In genomic region chr12:104599985-104600712, GRCh38 we compare ENCODE assay signal across 19 cellular contexts.
DNase-seq lines count a peak whose midpoint lies in the region; ATAC-seq, FAIRE-seq and TF ChIP-seq lines count a peak whose summit lies in the region.
"Had no signal": no experiment of that assay in that cellular context is flagged by ENCODE, and none has a peak within 500 bp of the region (broad histone marks: within the 10 kb centered on the region; RNA-seq: fewer than 3 reads in every experiment).

No MANE protein-coding gene starts in this region.

- no peaks in the 10 kb centered on the region for H3K9me3 Mint-ChIP-seq in stimulated activated memory B cell treated with anti-CD40 and anti-IgM and Interleukin-4, amounts not matched to agents 10 μg/mL and 1 μg/mL and 100 μg/mL, for 72 hours
- H3K9me3 Mint-ChIP-seq in T-helper 2 cell treated with Interferon-gamma antibody and Interleukin-4, amounts not matched to agents 5 μg/mL and 100 μg/mL, for 36 hours, result no peaks in the 10 kb centered on the region
- H3K9me3 Mint-ChIP-seq: activated CD4-positive, alpha-beta memory T cell treated with anti-CD3 and anti-CD28 coated beads, Interleukin-2, amount 10 ng/mL, durations not matched to agents 7 days and 5 days; HFFc6 had no signal

- H3K4me3 ChIP-seq in GM06990 (replicated peaks; ENCODE audit: low read depth, low read length) (no peak overlapping the region), Loucy (ENCODE audit: low read length, poor library complexity, severe bottlenecking) (no peak overlapping the region), GM12878 (no peak overlapping the region)
- H3K4me3 ChIP-seq: left lung had no signal

- H3K4me2 ChIP-seq in Loucy (ENCODE audit: low read depth, low read length, poor library complexity, severe bottlenecking), result peak overlapping the region; percentile 61
- 0 out of 2 replicates have a peak overlapping the region, but pooled peaks have one; percentile 5 for H3K4me2 ChIP-seq in GM12878 (ENCODE audit: control insufficient read depth, insufficient read depth)

- peaks cover 90% of the 10 kb centered on the region for H3K4me1 Mint-ChIP-seq in stimulated activated memory B cell treated with anti-CD40 and anti-IgM and Interleukin-4, amounts not matched to agents 10 μg/mL and 1 μg/mL and 100 μg/mL, for 72 hours
- H3K4me1 Mint-ChIP-seq in T-helper 2 cell treated with Interferon-gamma antibody and Interleukin-4, amounts not matched to agents 5 μg/mL and 100 μg/mL, for 36 hours (ENCODE audit: low read depth), result peaks cover 62% of the 10 kb centered on the region

- H3K9ac ChIP-seq in Loucy (ENCODE audit: low read depth, low read length, poor library complexity, severe bottlenecking) (peak overlapping the region; percentile 46), GM12878 (ENCODE audit: control insufficient read depth, insufficient read depth, low read length) (no peak overlapping the region)

- H3K27ac ChIP-seq in GM12878 (ENCODE audit: control insufficient read depth, insufficient read depth), result no peak overlapping the region; the same call in 1 of the 2 replicates
- H3K27ac ChIP-seq: WERI-Rb-1 had no signal

- H3K36me3 Mint-ChIP-seq in stimulated activated memory B cell treated with anti-CD40 and anti-IgM and Interleukin-4, amounts not matched to agents 10 μg/mL and 1 μg/mL and 100 μg/mL, for 72 hours, result peaks cover 50% of the 10 kb centered on the region
- peaks cover 33% of the 10 kb centered on the region for H3K36me3 Mint-ChIP-seq in T-helper 2 cell treated with Interferon-gamma antibody and Interleukin-4, amounts not matched to agents 5 μg/mL and 100 μg/mL, for 36 hours (ENCODE audit: low read depth)

- H3K4me3 Mint-ChIP-seq in stimulated activated memory B cell treated with anti-CD40 and anti-IgM and Interleukin-4, amounts not matched to agents 10 μg/mL and 1 μg/mL and 100 μg/mL, for 72 hours, result no peak overlapping the region
- H3K4me3 Mint-ChIP-seq in T-helper 2 cell treated with Interferon-gamma antibody and Interleukin-4, amounts not matched to agents 5 μg/mL and 100 μg/mL, for 36 hours, result no peak overlapping the region
- H3K4me3 Mint-ChIP-seq: activated CD4-positive, alpha-beta memory T cell treated with anti-CD3 and anti-CD28 coated beads, Interleukin-2, amount 10 ng/mL, durations not matched to agents 7 days and 5 days; activated naive CD8-positive, alpha-beta T cell; endodermal cell; HFFc6 had no signal

- H4K20me1 ChIP-seq in Loucy (ENCODE audit: insufficient read depth, low read length, poor library complexity, severe bottlenecking) (peaks cover 95% of the 10 kb centered on the region), GM12878 (ENCODE audit: control insufficient read depth, insufficient read depth) (no peaks in the 10 kb centered on the region)

- TF ChIP-seq CTCF in GM06990 (IDR thresholded peaks at IDR 0.05; ENCODE audit: insufficient read depth, low read length, poor library complexity, severe bottlenecking) (no peak), Loucy (conservative IDR thresholded peaks at IDR 0.05; ENCODE audit: low read length) (no peak), GM12878 (IDR thresholded peaks at IDR 0.05 in 2 of 3, conservative IDR thresholded peaks at IDR 0.05 in 1 of 3; ENCODE audit: control insufficient read depth in 2 of 3, extremely low read depth in 1 of 3, insufficient read depth in 1 of 3, low read depth in 3 of 3, low read length in 3 of 3) (no peak)

- POLR2A ChIA-PET in GM12878 (lab: Charles Lee), result interaction anchor here (2.4 kb wide), 1 partner anchor 17 kb away, joined by 8 read pairs; no protein-coding TSS in a partner anchor

- ATAC-seq in GM12878, result peak; percentile 54
- peak; percentile 79 for ATAC-seq in stimulated activated memory B cell treated with anti-CD40 and anti-IgM and Interleukin-4, amounts not matched to agents 10 μg/mL and 1 μg/mL and 100 μg/mL, for 72 hours
- ATAC-seq in GM21737 (IDR thresholded peaks at IDR 0.05; ENCODE audit: unreplicated experiment), result no peak
- ATAC-seq: left lung had no signal

- WGBS in GM12878 (ENCODE audit: insufficient coverage, insufficient replicate concordance, low lambda C conversion rate, missing lambda C conversion rate), result 53% methylated on average over 5 of the region's 5 CpGs

- intact Hi-C loops in GM12878 (cut with micrococcal nuclease; ENCODE audit: unreplicated experiment), result loop anchor here (10.0 kb wide), 1 partner anchor 455 kb away; no protein-coding TSS in a partner anchor

- peak in 1 of 2 experiments; percentile 44; a peak in 2 of 4 replicates for TF ChIP-seq EP300 in GM12878 (IDR thresholded peaks at IDR 0.05; ENCODE audit: borderline replicate concordance in 1 of 2, control insufficient read depth in 1 of 2, low read depth in 2 of 2, low read length in 2 of 2)

- H3K27ac Mint-ChIP-seq in stimulated activated memory B cell treated with anti-CD40 and anti-IgM and Interleukin-4, amounts not matched to agents 10 μg/mL and 1 μg/mL and 100 μg/mL, for 72 hours, result peak overlapping the region; percentile 57
- H3K27ac Mint-ChIP-seq in T-helper 2 cell treated with Interferon-gamma antibody and Interleukin-4, amounts not matched to agents 5 μg/mL and 100 μg/mL, for 36 hours, result no peak overlapping the region
- H3K27ac Mint-ChIP-seq: activated CD4-positive, alpha-beta memory T cell treated with anti-CD3 and anti-CD28 coated beads, Interleukin-2, amount 10 ng/mL, durations not matched to agents 7 days and 5 days; activated naive CD8-positive, alpha-beta T cell; endodermal cell; HFFc6 had no signal

- H3K27me3 Mint-ChIP-seq in stimulated activated memory B cell treated with anti-CD40 and anti-IgM and Interleukin-4, amounts not matched to agents 10 μg/mL and 1 μg/mL and 100 μg/mL, for 72 hours, result no peaks in the 10 kb centered on the region
- H3K27me3 Mint-ChIP-seq in T-helper 2 cell treated with Interferon-gamma antibody and Interleukin-4, amounts not matched to agents 5 μg/mL and 100 μg/mL, for 36 hours (ENCODE audit: low read depth), result no peaks in the 10 kb centered on the region
- H3K27me3 Mint-ChIP-seq: activated CD4-positive, alpha-beta memory T cell treated with anti-CD3 and anti-CD28 coated beads, Interleukin-2, amount 10 ng/mL, durations not matched to agents 7 days and 5 days; activated naive CD8-positive, alpha-beta T cell had no signal

- no peaks in the 10 kb centered on the region for H3K9me2 ChIP-seq in Loucy (replicated peaks; ENCODE audit: low read depth, low read length)

- peaks cover 100% of the 10 kb centered on the region for H3K79me2 ChIP-seq in Loucy (ENCODE audit: insufficient read depth, low read length)
- peaks cover 30% of the 10 kb centered on the region for H3K79me2 ChIP-seq in GM12878 (ENCODE audit: control insufficient read depth, insufficient read depth, low read length)

- DNase-seq in GM06990 (ENCODE audit: extremely low read depth, insufficient read length), result peak; percentile 24
- DNase-seq in GM12878 (ENCODE audit: low read depth, low spot score), result peak; percentile 46
- DNase-seq in T-helper 2 cell treated with Interferon-gamma antibody and Interleukin-4, amounts not matched to agents 5 μg/mL and 100 μg/mL, for 36 hours (ENCODE audit: low spot score), result no peak
- DNase-seq in EL, result no peak
- DNase-seq: activated CD4-positive, alpha-beta memory T cell treated with anti-CD3 and anti-CD28 coated beads, Interleukin-2, amount 10 ng/mL, durations not matched to agents 7 days and 5 days; activated T-cell treated with anti-CD3 and anti-CD28 coated beads, Interleukin-2, amount 50 U/mL, for 1 hour; endodermal cell; glutamatergic neuron; HFFc6; Karpas-422; left lung; NCI-H1417; Right ventricle myocardium superior; WERI-Rb-1 had no signal

- no peak for TF ChIP-seq RAD21 in GM12878 (IDR thresholded peaks at IDR 0.05; ENCODE audit: insufficient read depth, low read depth, low read length)

- H3K27me3 ChIP-seq in GM06990 (replicated peaks; ENCODE audit: control insufficient read depth, insufficient read depth, low read length) (no peaks in the 10 kb centered on the region), Loucy (ENCODE audit: insufficient read depth, low read length, poor library complexity, severe bottlenecking) (no peaks in the 10 kb centered on the region), GM12878 (replicated peaks in 1 of 2; ENCODE audit: control insufficient read depth in 2 of 2, insufficient read depth in 2 of 2, low read length in 1 of 2) (no peaks in the 10 kb centered on the region)
- H3K27me3 ChIP-seq: left lung had no signal

- TF ChIP-seq POLR2A in GM12878 (IDR thresholded peaks at IDR 0.05; ENCODE audit: low read depth, low read length), result no peak

- peaks cover 25% of the 10 kb centered on the region for H3F3A ChIP-seq in Loucy (ENCODE audit: low read depth)

- peaks cover 99% of the 10 kb centered on the region for H3K4me1 ChIP-seq in Loucy (ENCODE audit: insufficient read depth, low read length, poor library complexity, severe bottlenecking)
- peaks cover 47% of the 10 kb centered on the region for H3K4me1 ChIP-seq in GM12878 (ENCODE audit: control insufficient read depth, insufficient read depth, low read length)

- SMC1A ChIA-PET in GM12878 (lab: Charles Lee; ENCODE audit: uncharacterized antibody, unreplicated experiment), result interaction anchor here (0.9 to 4.1 kb wide), 6 partner anchors 20 to 138 kb away, joined by 3 to 18 read pairs (median 3); no protein-coding TSS in a partner anchor

- no peak for FAIRE-seq in GM12878 (lab: Jason Lieb, UNC)
- FAIRE-seq: GM12891 had no signal

- in situ Hi-C loops in GM12878 (cut with MboI), result no loop called here

- RAD21 ChIA-PET in GM12878 (lab: Charles Lee; ENCODE audit: unreplicated experiment), result interaction anchor here (1.1 to 1.6 kb wide), 2 partner anchors 17 to 218 kb away, joined by 4 to 6 read pairs; no protein-coding TSS in a partner anchor

- H2AFZ ChIP-seq in Loucy (ENCODE audit: low read length) (no peak overlapping the region), GM12878 (ENCODE audit: control insufficient read depth, low read depth, low read length) (no peak overlapping the region)

- H3K36me3 ChIP-seq in GM06990 (ENCODE audit: control insufficient read depth, insufficient read depth, low read length), result no peaks in the 10 kb centered on the region
- H3K36me3 ChIP-seq in Loucy (ENCODE audit: insufficient read depth, low read length), result peaks cover 51% of the 10 kb centered on the region
- H3K36me3 ChIP-seq in GM12878 (ENCODE audit: control insufficient read depth in 2 of 2, insufficient read depth in 2 of 2, low read length in 1 of 2), result peaks cover 0 to 3% of the 10 kb centered on the region in 2 experiments; a peak in 1 of 4 replicates
- H3K36me3 ChIP-seq: left lung, WERI-Rb-1 had no signal

- H3K9me3 ChIP-seq in Loucy (ENCODE audit: insufficient read depth, low read depth, low read length), result no peaks in the 10 kb centered on the region
- H3K9me3 ChIP-seq in GM12878 (replicated peaks; ENCODE audit: control insufficient read depth, insufficient read depth, low read length), result no peaks in the 10 kb centered on the region; the same call in 2 of the 3 replicates
- H3K9me3 ChIP-seq: left lung had no signal

- CTCF ChIA-PET in GM12878 (lab: Yijun Ruan, JAX), result interaction anchor here (0.8 to 1.6 kb wide), 3 partner anchors 17 to 142 kb away, joined by 3 to 4 read pairs (median 3); no protein-coding TSS in a partner anchor

- no TSS peak for BruUV-seq in GM12878 (replicated peaks; lab: Mats Ljungman, UMichigan)

TF ChIP-seq in GM12878, 131 proteins besides CTCF, POLR2A, EP300 and RAD21 (continues in another document):
- peak; percentile 42 for TF ChIP-seq JUNB (IDR thresholded peaks at IDR 0.05)

Comparison
In these comparisons a context has a peak if more than half of its experiments do, and no peak if none do; other contexts are left out.
1. DNase-seq: peak in GM06990 (single experiment) and GM12878 (single experiment); none in T-helper 2 cell treated with Interferon-gamma antibody and Interleukin-4, amounts not matched to agents 5 μg/mL and 100 μg/mL, for 36 hours (single experiment) and EL (single experiment).